In genomic region chr16:3965781-3966582, GRCh38 we compare ENCODE assay signal across 16 cellular contexts.
"Had no signal": no experiment of that assay in that cellular context is flagged by ENCODE, and none has a peak within 500 bp of the region (broad histone marks: within the 10 kb centered on the region; RNA-seq: fewer than 3 reads in every experiment).

No MANE protein-coding gene starts in this region.

- H3K9me3 ChIP-seq: esophagus squamous epithelium, gastroesophageal sphincter, right atrium auricular region, sigmoid colon, stomach had no signal

- H3K27ac ChIP-seq: esophagus squamous epithelium, gastroesophageal sphincter, left ventricle myocardium inferior, right atrium auricular region, sigmoid colon, skin epidermis, stomach had no signal

- H3K27me3 ChIP-seq: esophagus squamous epithelium, gastroesophageal sphincter, right atrium auricular region, sigmoid colon, stomach had no signal

- ATAC-seq: gastroesophageal sphincter, left cardiac atrium had no signal

- DNase-seq: dermis blood vessel endothelial cell; esophagus squamous epithelium; foreskin fibroblast; glutamatergic neuron; left cardiac atrium; left ventricle myocardium inferior; mesenchymal stem cell; midbrain; sigmoid colon; stimulated activated naive CD4-positive, alpha-beta T cell; stomach; trophoblast cell had no signal

- H3K4me3 ChIP-seq: esophagus squamous epithelium, gastroesophageal sphincter, left ventricle myocardium inferior, lung, right atrium auricular region, sigmoid colon, skin epidermis, stomach had no signal
